In the genomic region with DNA sequence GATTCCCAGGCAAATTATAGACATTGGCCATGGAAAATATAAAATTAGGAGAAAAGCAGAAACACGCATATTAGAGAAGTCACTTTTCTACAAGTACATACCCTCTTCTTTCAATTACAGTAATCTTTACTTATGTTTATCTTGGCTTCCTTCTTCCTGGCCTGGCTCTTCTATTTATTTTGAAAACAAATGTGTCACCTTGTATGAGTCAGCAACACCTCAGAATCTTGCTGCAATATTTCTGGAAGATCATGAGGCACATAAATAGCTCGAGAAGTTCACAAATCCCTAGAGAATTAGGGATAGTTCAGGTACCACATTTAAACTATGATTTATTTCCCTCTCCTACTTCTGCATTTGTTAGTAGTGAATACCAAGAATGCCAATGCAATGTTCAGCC, we compare ENCODE assay signal across 1 cellular context.
TF ChIP-seq lines count a peak whose summit lies in the region.

No MANE protein-coding gene starts in this region.

TF ChIP-seq in GM23338, 12 proteins besides CTCF, POLR2A, EP300 and RAD21 (continued from another document):
- TF ChIP-seq REST (IDR thresholded peaks at IDR 0.05; ENCODE audit: unreplicated experiment) (no peak), NANOG (IDR thresholded peaks at IDR 0.05; ENCODE audit: borderline replicate concordance) (no peak)
